9 cellular contexts compared by ENCODE assay signal in the genomic region with DNA sequence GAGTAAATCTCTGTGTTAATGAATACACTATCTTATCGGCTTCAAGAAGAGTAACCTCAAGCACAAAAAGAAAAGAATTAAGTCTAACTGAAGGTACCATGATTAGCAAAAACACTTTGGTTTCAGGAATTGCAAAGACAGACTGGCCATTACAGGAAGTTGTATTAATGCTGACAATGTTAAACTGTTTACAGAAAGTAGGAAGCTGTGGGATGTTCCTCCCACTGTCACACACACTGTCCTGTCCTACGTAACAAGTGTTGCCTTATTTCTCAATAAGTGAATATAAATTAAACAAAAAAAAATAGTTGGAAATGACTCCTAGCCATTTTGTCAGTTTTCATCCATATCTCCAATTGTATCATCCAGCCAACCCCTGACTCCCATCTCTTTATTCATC. TPM values are rescaled to one million over a fixed set of nuclear protein-coding genes. Genes with fewer than 3 reads are reported as not detected.
DNase-seq lines count a peak whose midpoint lies in the region; ATAC-seq, FAIRE-seq and TF ChIP-seq lines count a peak whose summit lies in the region.
"Had no signal": no experiment of that assay in that cellular context is flagged by ENCODE, and none has a peak within 500 bp of the region (broad histone marks: within the 10 kb centered on the region; RNA-seq: fewer than 3 reads in every experiment).

No MANE protein-coding gene starts in this region.

- TF ChIP-seq POLR2A in Peyer's patch (IDR thresholded peaks at IDR 0.05) (no peak), heart left ventricle (IDR thresholded peaks at IDR 0.05) (no peak)

- H3K36me3 ChIP-seq in Peyer's patch, result peaks cover 0 to 55% (median 0%) of the 10 kb centered on the region in 3 donors
- peaks cover 0 to 82% (median 53%) of the 10 kb centered on the region in 9 donors for H3K36me3 ChIP-seq in heart left ventricle

- peak overlapping the region; percentile 49 to 57 (median 53) for H3K27ac ChIP-seq in Peyer's patch
- peak overlapping the region in 8 of 12 donors; percentile 8 to 92 (median 32) for H3K27ac ChIP-seq in heart left ventricle
- H3K27ac ChIP-seq: RWPE1 had no signal

- H3K9me3 ChIP-seq in Peyer's patch (no peaks in the 10 kb centered on the region), heart left ventricle (no peaks in the 10 kb centered on the region)

- intact Hi-C loops in heart left ventricle (cut with DNase I) (no loop called here), sciatic nerve (cut with DNase I) (no loop called here)

- H3K4me3 ChIP-seq in Peyer's patch (no peak overlapping the region), heart left ventricle (peak overlapping the region in 1 of 12 donors; percentile 6)

- peak; percentile 14 for FAIRE-seq in GM19239 (lab: Jason Lieb, UNC)

- no peaks in the 10 kb centered on the region for H3K27me3 ChIP-seq in Peyer's patch
- no peaks in the 10 kb centered on the region for H3K27me3 ChIP-seq in heart left ventricle

- TF ChIP-seq CTCF in Peyer's patch (IDR thresholded peaks at IDR 0.05), result no peak
- TF ChIP-seq CTCF in heart left ventricle (IDR thresholded peaks at IDR 0.05), result no peak
- TF ChIP-seq CTCF in GM10248 (IDR thresholded peaks at IDR 0.05; ENCODE audit: control extremely low read depth, extremely low read depth, low read depth, missing control alignments), result no peak

- CTCF ChIA-PET in GM10248 (lab: Yijun Ruan, JAX), result interaction anchor here (0.7 to 2.8 kb wide), 8 partner anchors 12 to 89 kb away, joined by 3 to 10 read pairs (median 5); a partner anchor contains a TSS

- H3K4me1 ChIP-seq in Peyer's patch, result peaks cover 0 to 51% (median 4%) of the 10 kb centered on the region in 4 donors
- H3K4me1 ChIP-seq in heart left ventricle, result peaks cover 0 to 99% (median 43%) of the 10 kb centered on the region in 12 donors

- DNase-seq in GM19239 (ENCODE audit: insufficient read length, low spot score) (no peak), Peyer's patch (no peak), heart left ventricle (no peak), sciatic nerve (ENCODE audit: low spot score) (no peak), NCI-H1417 treated with DMSO at 0.1 percent for 48 hours (lab: John Stamatoyannopoulos, UW) (no peak), GM10248 (ENCODE audit: extremely low spot score) (no peak), NCI-H510A treated with DMSO at 0.1 percent for 48 hours (lab: John Stamatoyannopoulos, UW) (no peak), activated gamma-delta T cell treated with Interleukin-2 at 50 U/mL for 16 hours (no peak)

- POLR2A ChIA-PET in GM10248 (lab: Yijun Ruan, JAX), result interaction anchor here (0.6 to 0.9 kb wide), 2 partner anchors 9 to 13 kb away, joined by 3 to 4 read pairs; a partner anchor contains a TSS

- ATAC-seq in heart left ventricle, result peak in 3 of 4 donors; percentile 72 to 82 (median 79)
- ATAC-seq in sciatic nerve, result peak; percentile 84

- 60 to 74% (median 71%) methylated on average over 2 of the region's 2 CpGs for WGBS in heart left ventricle, 4 donors

RNA-seq across cellular contexts. Expression of a gene that starts 8.6 kb away (rescaled TPM):
- total RNA-seq in Peyer's patch, result 10 to 100 TPM; 49.5 to 72.0 (median 63.6) TPM
- 10 to 100 TPM; 19.0 to 39.2 (median 24.4) TPM for total RNA-seq in heart left ventricle
- 10 to 100 TPM in 1 of 2 donors, 1 to 10 TPM in 1; 7.3 to 21.6 TPM for polyA plus RNA-seq in heart left ventricle
- 50.3 TPM for total RNA-seq in sciatic nerve
